In the genomic region with DNA sequence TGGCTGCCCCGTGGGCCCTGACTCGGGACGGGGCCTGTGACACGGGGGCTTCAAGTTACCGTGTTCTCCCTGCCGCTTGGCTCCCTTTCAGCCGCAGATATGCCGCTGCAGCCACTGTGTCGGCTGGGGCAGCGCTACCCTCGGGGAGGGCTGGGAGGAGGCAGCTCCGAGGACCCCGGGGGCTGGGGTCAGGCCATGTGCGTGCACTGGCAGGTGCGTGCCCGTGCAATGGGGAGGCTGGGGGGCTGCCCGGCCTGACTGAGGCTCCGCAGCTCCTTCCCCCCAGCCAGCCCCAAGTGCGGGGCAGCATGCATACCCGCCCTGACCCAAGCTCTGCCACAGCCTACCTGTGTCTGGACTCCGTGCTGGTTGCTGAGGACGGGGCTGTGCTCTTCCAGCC, we compare ENCODE assay signal across 35 cellular contexts. TPM values are rescaled to one million over a fixed set of nuclear protein-coding genes. Genes with fewer than 3 reads are reported as not detected.
"Had no signal": no experiment of that assay in that cellular context is flagged by ENCODE, and none has a peak within 500 bp of the region (broad histone marks: within the 10 kb centered on the region; RNA-seq: fewer than 3 reads in every experiment).

No MANE protein-coding gene starts in this region.

- H3K4me1 ChIP-seq: left ventricle myocardium inferior, pancreas, prostate gland, right lobe of liver, stomach, testis, thyroid gland, transverse colon, upper lobe of left lung, vagina had no signal

- H3K27ac ChIP-seq: left ventricle myocardium inferior, pancreas, prostate gland, right lobe of liver, stomach, testis, thyroid gland, transverse colon, upper lobe of left lung, vagina had no signal

- ATAC-seq: left colon; mucosa of descending colon; naive thymus-derived CD4-positive, alpha-beta T cell; pancreas; stimulated activated naive CD8-positive, alpha-beta T cell treated with anti-CD3 and anti-CD28 coated beads, Interleukin-15, Interleukin-2, amounts not matched to agents 100 U/mL and 50 U/mL, for 24 hours had no signal

- H3K36me3 ChIP-seq: left ventricle myocardium inferior, pancreas, prostate gland, right lobe of liver, stomach, thyroid gland, transverse colon, upper lobe of left lung, vagina had no signal

- DNase-seq: hypothalamus; immature natural killer cell; left colon; left ventricle myocardium inferior; midbrain; naive thymus-derived CD4-positive, alpha-beta T cell; nucleus accumbens; retina; stimulated activated CD4-positive, alpha-beta T cell treated with anti-CD3 and anti-CD28 coated beads, Interleukin-1b, Interleukin-23, amount 100 ng/mL, for 48 hours; stimulated activated CD4-positive, alpha-beta T cell treated with anti-CD3 and anti-CD28 coated beads, Interleukin-2, amount 100 ng/mL, for 48 hours; stimulated activated CD4-positive, alpha-beta T cell treated with anti-CD3 and anti-CD28 coated beads, Interleukin-4, amount 100 ng/mL, for 4 hours; stimulated activated CD8-positive, alpha-beta memory T cell treated with anti-CD3 and anti-CD28 coated beads, Interleukin-4, amount 100 ng/mL, for 48 hours; stimulated activated naive B cell treated with anti-CD40 and anti-IgM and Interleukin-4, amounts not matched to agents 10 μg/mL and 1 μg/mL and 100 μg/mL, for 72 hours; stimulated activated naive CD8-positive, alpha-beta T cell treated with anti-CD3 and anti-CD28 coated beads, Interleukin-15, Interleukin-2, amounts not matched to agents 100 U/mL and 50 U/mL, for 24 hours; stomach; testis; thyroid gland; transverse colon had no signal

- H3K27me3 ChIP-seq: right lobe of liver, testis, thyroid gland, transverse colon, upper lobe of left lung, vagina had no signal

- H3K4me2 ChIP-seq: smooth muscle cell had no signal

- H3K36me3 Mint-ChIP-seq: immature natural killer cell; naive thymus-derived CD4-positive, alpha-beta T cell; stimulated activated naive B cell treated with anti-CD40 and anti-IgM and Interleukin-4, amounts not matched to agents 10 μg/mL and 1 μg/mL and 100 μg/mL, for 72 hours had no signal

- H3K4me1 Mint-ChIP-seq: immature natural killer cell; naive thymus-derived CD4-positive, alpha-beta T cell; stimulated activated naive B cell treated with anti-CD40 and anti-IgM and Interleukin-4, amounts not matched to agents 10 μg/mL and 1 μg/mL and 100 μg/mL, for 72 hours had no signal

- H3K9me3 ChIP-seq: pancreas, prostate gland, right lobe of liver, testis, thyroid gland, transverse colon, upper lobe of left lung, vagina had no signal

- H3K4me3 ChIP-seq: left ventricle myocardium inferior, lung, mucosa of descending colon, pancreas, prostate gland, right lobe of liver, smooth muscle cell, stomach, testis, thyroid gland, transverse colon, upper lobe of left lung, vagina had no signal

- H3K27ac Mint-ChIP-seq: immature natural killer cell; naive thymus-derived CD4-positive, alpha-beta T cell; natural killer cell treated with Interleukin-12 subunit alpha and Interleukin-12 subunit beta and Interleukin-15 and Interleukin-18, amount 100 ng/mL, for 72 hours; stimulated activated naive B cell treated with anti-CD40 and anti-IgM and Interleukin-4, amounts not matched to agents 10 μg/mL and 1 μg/mL and 100 μg/mL, for 72 hours had no signal

- H3K4me3 Mint-ChIP-seq: immature natural killer cell; naive thymus-derived CD4-positive, alpha-beta T cell; natural killer cell treated with Interleukin-12 subunit alpha and Interleukin-12 subunit beta and Interleukin-15 and Interleukin-18, amount 100 ng/mL, for 72 hours; stimulated activated naive B cell treated with anti-CD40 and anti-IgM and Interleukin-4, amounts not matched to agents 10 μg/mL and 1 μg/mL and 100 μg/mL, for 72 hours had no signal

RNA-seq across cellular contexts. Expression of gene KNDC1, which starts 29.2 kb away (rescaled TPM):
- total RNA-seq: myocyte, osteoblast had no signal
- polyA plus RNA-seq: immature natural killer cell; naive thymus-derived CD4-positive, alpha-beta T cell had no signal

RNA-seq across cellular contexts. Expression of gene UTF1, which starts 40.8 kb away (rescaled TPM):
- total RNA-seq: kidney; left colon; left ventricle myocardium inferior; lower leg skin; mesenteric fat pad; mucosa of descending colon; myocyte; natural killer cell treated with Interleukin-12 subunit alpha and Interleukin-12 subunit beta and Interleukin-15 and Interleukin-18, amount 100 ng/mL, for 72 hours; osteoblast; pancreas; right lobe of liver; skeletal muscle tissue; smooth muscle cell; stomach; thyroid gland; transverse colon; urinary bladder; vagina had no signal
- polyA plus RNA-seq: immature natural killer cell; naive thymus-derived CD4-positive, alpha-beta T cell; neural cell; pancreas; smooth muscle cell; stomach; urinary bladder had no signal

RNA-seq across cellular contexts. Expression of gene VENTX, which starts 48.4 kb away (rescaled TPM):
- total RNA-seq: natural killer cell treated with Interleukin-12 subunit alpha and Interleukin-12 subunit beta and Interleukin-15 and Interleukin-18, amount 100 ng/mL, for 72 hours; osteoblast; skeletal muscle tissue; smooth muscle cell; urinary bladder had no signal
- polyA plus RNA-seq: naive thymus-derived CD4-positive, alpha-beta T cell; neural cell; smooth muscle cell had no signal
